In the genomic region with DNA sequence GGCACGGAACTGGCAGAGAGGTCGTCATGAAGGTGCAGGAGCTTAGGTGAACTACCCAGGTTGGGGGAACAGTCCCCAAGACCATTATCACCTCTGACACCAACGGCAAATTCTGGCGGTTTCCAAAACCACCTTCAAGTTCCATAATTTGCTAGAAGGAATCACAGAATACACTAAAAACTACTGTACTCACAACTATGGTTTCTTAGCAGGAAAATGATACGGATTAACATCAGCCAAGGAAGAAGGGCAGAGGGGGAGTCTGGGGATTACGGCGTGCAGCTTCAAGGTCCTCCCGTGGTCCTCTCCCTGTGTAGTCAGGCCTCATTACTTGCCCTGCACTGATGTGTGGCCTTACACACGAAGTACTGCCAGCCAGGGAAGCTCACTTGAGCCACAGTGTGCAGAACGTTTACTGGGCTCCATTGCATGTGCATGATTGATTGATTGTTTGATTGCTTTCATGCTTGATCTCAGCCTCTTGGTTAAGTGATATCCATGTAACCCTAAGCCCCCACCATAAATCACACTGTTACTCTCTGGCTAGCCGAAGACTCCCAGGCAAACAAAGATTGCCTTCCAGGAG, we compare ENCODE assay signal across 1 cellular context.
TF ChIP-seq lines count a peak whose summit lies in the region.

No MANE protein-coding gene starts in this region.

TF ChIP-seq in HepG2, 621 proteins besides CTCF, POLR2A, EP300 and RAD21:
- TF ChIP-seq ZNF567 (CRISPR knock-in tag; IDR thresholded peaks at IDR 0.05; ENCODE audit: borderline replicate concordance): no peak
- TF ChIP-seq, protein P1, sequence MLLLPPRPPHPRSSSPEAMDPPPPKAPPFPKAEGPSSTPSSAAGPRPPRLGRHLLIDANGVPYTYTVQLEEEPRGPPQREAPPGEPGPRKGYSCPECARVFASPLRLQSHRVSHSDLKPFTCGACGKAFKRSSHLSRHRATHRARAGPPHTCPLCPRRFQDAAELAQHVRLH (CRISPR knock-in tag; IDR thresholded peaks at IDR 0.05; ENCODE audit: borderline replicate concordance, low read depth): peak; percentile 10; the same call in 1 of the 2 replicates
- TF ChIP-seq, protein P2, sequence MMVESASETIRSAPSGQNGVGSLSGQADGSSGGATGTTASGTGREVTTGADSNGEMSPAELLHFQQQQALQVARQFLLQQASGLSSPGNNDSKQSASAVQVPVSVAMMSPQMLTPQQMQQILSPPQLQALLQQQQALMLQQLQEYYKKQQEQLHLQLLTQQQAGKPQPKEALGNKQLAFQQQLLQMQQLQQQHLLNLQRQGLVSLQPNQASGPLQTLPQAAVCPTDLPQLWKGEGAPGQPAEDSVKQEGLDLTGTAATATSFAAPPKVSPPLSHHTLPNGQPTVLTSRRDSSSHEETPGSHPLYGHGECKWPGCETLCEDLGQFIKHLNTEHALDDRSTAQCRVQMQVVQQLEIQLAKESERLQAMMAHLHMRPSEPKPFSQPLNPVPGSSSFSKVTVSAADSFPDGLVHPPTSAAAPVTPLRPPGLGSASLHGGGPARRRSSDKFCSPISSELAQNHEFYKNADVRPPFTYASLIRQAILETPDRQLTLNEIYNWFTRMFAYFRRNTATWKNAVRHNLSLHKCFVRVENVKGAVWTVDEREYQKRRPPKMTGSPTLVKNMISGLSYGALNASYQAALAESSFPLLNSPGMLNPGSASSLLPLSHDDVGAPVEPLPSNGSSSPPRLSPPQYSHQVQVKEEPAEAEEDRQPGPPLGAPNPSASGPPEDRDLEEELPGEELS (CRISPR knock-in tag; IDR thresholded peaks at IDR 0.05): 0 out of 2 replicates have a peak, but pooled peaks have one; percentile 8
- TF ChIP-seq KDM5B (CRISPR knock-in tag; IDR thresholded peaks at IDR 0.05; ENCODE audit: borderline replicate concordance): peak; percentile 62; the same call in 1 of the 2 replicates
- peak; percentile 16; the same call in 1 of the 2 replicates for TF ChIP-seq ZFX (CRISPR knock-in tag; IDR thresholded peaks at IDR 0.05; ENCODE audit: low read depth)
- peak; percentile 19; the same call in 1 of the 2 replicates for TF ChIP-seq NCOA2 (CRISPR knock-in tag; IDR thresholded peaks at IDR 0.05)
- TF ChIP-seq, protein P3, sequence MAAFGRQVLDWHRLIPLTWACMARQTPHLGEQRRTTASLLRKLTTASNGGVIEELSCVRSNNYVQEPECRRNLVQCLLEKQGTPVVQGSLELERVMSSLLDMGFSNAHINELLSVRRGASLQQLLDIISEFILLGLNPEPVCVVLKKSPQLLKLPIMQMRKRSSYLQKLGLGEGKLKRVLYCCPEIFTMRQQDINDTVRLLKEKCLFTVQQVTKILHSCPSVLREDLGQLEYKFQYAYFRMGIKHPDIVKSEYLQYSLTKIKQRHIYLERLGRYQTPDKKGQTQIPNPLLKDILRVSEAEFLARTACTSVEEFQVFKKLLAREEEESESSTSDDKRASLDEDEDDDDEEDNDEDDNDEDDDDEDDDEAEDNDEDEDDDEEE (CRISPR knock-in tag; IDR thresholded peaks at IDR 0.05): peak; percentile 33; the same call in 1 of the 2 replicates
- no peak; the same call in 1 of the 2 replicates for TF ChIP-seq PHF8 (CRISPR knock-in tag; IDR thresholded peaks at IDR 0.05)
- peak; percentile 10; the same call in 1 of the 2 replicates for TF ChIP-seq ZMYM4 (CRISPR knock-in tag; IDR thresholded peaks at IDR 0.05)
- TF ChIP-seq ZNF136 (CRISPR knock-in tag; IDR thresholded peaks at IDR 0.05; ENCODE audit: low read depth): 0 out of 2 replicates have a peak, but pooled peaks have one; percentile 31
- TF ChIP-seq, protein P4, sequence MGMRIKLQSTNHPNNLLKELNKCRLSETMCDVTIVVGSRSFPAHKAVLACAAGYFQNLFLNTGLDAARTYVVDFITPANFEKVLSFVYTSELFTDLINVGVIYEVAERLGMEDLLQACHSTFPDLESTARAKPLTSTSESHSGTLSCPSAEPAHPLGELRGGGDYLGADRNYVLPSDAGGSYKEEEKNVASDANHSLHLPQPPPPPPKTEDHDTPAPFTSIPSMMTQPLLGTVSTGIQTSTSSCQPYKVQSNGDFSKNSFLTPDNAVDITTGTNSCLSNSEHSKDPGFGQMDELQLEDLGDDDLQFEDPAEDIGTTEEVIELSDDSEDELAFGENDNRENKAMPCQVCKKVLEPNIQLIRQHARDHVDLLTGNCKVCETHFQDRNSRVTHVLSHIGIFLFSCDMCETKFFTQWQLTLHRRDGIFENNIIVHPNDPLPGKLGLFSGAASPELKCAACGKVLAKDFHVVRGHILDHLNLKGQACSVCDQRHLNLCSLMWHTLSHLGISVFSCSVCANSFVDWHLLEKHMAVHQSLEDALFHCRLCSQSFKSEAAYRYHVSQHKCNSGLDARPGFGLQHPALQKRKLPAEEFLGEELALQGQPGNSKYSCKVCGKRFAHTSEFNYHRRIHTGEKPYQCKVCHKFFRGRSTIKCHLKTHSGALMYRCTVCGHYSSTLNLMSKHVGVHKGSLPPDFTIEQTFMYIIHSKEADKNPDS (CRISPR knock-in tag; IDR thresholded peaks at IDR 0.05): 0 out of 2 replicates have a peak, but pooled peaks have one; percentile 38
- TF ChIP-seq MIER3 (CRISPR knock-in tag; IDR thresholded peaks at IDR 0.05; ENCODE audit: borderline replicate concordance): 0 out of 2 replicates have a peak, but pooled peaks have one; percentile 7
- TF ChIP-seq, protein P5, sequence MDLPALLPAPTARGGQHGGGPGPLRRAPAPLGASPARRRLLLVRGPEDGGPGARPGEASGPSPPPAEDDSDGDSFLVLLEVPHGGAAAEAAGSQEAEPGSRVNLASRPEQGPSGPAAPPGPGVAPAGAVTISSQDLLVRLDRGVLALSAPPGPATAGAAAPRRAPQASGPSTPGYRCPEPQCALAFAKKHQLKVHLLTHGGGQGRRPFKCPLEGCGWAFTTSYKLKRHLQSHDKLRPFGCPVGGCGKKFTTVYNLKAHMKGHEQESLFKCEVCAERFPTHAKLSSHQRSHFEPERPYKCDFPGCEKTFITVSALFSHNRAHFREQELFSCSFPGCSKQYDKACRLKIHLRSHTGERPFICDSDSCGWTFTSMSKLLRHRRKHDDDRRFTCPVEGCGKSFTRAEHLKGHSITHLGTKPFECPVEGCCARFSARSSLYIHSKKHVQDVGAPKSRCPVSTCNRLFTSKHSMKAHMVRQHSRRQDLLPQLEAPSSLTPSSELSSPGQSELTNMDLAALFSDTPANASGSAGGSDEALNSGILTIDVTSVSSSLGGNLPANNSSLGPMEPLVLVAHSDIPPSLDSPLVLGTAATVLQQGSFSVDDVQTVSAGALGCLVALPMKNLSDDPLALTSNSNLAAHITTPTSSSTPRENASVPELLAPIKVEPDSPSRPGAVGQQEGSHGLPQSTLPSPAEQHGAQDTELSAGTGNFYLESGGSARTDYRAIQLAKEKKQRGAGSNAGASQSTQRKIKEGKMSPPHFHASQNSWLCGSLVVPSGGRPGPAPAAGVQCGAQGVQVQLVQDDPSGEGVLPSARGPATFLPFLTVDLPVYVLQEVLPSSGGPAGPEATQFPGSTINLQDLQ (CRISPR knock-in tag; IDR thresholded peaks at IDR 0.05): no peak
- 0 out of 2 replicates have a peak, but pooled peaks have one; percentile 10 for TF ChIP-seq POGZ (CRISPR knock-in tag; IDR thresholded peaks at IDR 0.05)
- TF ChIP-seq, protein P6, sequence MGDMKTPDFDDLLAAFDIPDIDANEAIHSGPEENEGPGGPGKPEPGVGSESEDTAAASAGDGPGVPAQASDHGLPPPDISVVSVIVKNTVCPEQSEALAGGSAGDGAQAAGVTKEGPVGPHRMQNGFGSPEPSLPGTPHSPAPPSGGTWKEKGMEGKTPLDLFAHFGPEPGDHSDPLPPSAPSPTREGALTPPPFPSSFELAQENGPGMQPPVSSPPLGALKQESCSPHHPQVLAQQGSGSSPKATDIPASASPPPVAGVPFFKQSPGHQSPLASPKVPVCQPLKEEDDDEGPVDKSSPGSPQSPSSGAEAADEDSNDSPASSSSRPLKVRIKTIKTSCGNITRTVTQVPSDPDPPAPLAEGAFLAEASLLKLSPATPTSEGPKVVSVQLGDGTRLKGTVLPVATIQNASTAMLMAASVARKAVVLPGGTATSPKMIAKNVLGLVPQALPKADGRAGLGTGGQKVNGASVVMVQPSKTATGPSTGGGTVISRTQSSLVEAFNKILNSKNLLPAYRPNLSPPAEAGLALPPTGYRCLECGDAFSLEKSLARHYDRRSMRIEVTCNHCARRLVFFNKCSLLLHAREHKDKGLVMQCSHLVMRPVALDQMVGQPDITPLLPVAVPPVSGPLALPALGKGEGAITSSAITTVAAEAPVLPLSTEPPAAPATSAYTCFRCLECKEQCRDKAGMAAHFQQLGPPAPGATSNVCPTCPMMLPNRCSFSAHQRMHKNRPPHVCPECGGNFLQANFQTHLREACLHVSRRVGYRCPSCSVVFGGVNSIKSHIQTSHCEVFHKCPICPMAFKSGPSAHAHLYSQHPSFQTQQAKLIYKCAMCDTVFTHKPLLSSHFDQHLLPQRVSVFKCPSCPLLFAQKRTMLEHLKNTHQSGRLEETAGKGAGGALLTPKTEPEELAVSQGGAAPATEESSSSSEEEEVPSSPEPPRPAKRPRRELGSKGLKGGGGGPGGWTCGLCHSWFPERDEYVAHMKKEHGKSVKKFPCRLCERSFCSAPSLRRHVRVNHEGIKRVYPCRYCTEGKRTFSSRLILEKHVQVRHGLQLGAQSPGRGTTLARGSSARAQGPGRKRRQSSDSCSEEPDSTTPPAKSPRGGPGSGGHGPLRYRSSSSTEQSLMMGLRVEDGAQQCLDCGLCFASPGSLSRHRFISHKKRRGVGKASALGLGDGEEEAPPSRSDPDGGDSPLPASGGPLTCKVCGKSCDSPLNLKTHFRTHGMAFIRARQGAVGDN (CRISPR knock-in tag; IDR thresholded peaks at IDR 0.05): 0 out of 2 replicates have a peak, but pooled peaks have one; percentile 6
- TF ChIP-seq HOXA9 (CRISPR knock-in tag; IDR thresholded peaks at IDR 0.05; ENCODE audit: borderline replicate concordance): no peak
- no peak for TF ChIP-seq SATB2 (CRISPR knock-in tag; IDR thresholded peaks at IDR 0.05)
- no peak for TF ChIP-seq SOX6 (IDR thresholded peaks at IDR 0.05)
- TF ChIP-seq SOX6 (CRISPR knock-in tag; IDR thresholded peaks at IDR 0.05): peak; percentile 13; the same call in 1 of the 2 replicates
